8 cellular contexts compared by ENCODE assay signal in genomic region chr11:19240420-19241259, GRCh38. TPM values are rescaled to one million over a fixed set of nuclear protein-coding genes. Genes with fewer than 3 reads are reported as not detected.
DNase-seq lines count a peak whose midpoint lies in the region; ATAC-seq and TF ChIP-seq lines count a peak whose summit lies in the region.

Gene E2F8 (minus strand): TSS chr11:19240945. CDS start chr11:19240121, 824 bp downstream.

- peaks cover 0 to 26% of the 10 kb centered on the region in 2 donors for H3K27me3 ChIP-seq in right lobe of liver

- 2% methylated on average over 17 of the region's 59 CpGs for WGBS in right lobe of liver (ENCODE audit: insufficient coverage, low coverage, low lambda C conversion rate, missing lambda C conversion rate)

- intact Hi-C loops in right lobe of liver (cut with DNase I): no loop called here

- no peaks in the 10 kb centered on the region for H3K36me3 ChIP-seq in right lobe of liver

- H3K4me1 ChIP-seq in right lobe of liver: peaks cover 0 to 26% (median 0%) of the 10 kb centered on the region in 4 donors

- peak within 1 kb of the TSS; percentile 84 for H3K27ac ChIP-seq in C4-2B
- no peak within 1 kb of the TSS for H3K27ac ChIP-seq in right lobe of liver

- ATAC-seq in GM19397 (IDR thresholded peaks at IDR 0.05; ENCODE audit: unreplicated experiment) (peak; percentile 87), HG03565 (IDR thresholded peaks at IDR 0.05; ENCODE audit: unreplicated experiment) (peak; percentile 91), right lobe of liver (peak; percentile 97 to 98 (median 98))

- TF ChIP-seq POLR2A in right lobe of liver (IDR thresholded peaks at IDR 0.05): no peak

- TF ChIP-seq CTCF in C4-2B (conservative IDR thresholded peaks at IDR 0.05) (no peak), right lobe of liver (IDR thresholded peaks at IDR 0.05) (no peak)

- peak within 1 kb of the TSS; percentile 54 to 67 (median 62) for H3K4me3 ChIP-seq in right lobe of liver

- DNase-seq in NCI-H748 treated with DMSO at 0.1 percent for 48 hours (lab: John Stamatoyannopoulos, UW) (peak; percentile 86), dermis microvascular lymphatic vessel endothelial cell (ENCODE audit: low read depth in 2 of 2) (peak; percentile 90 to 96), right lobe of liver (peak; percentile 95 to 97 (median 95))
- peak; percentile 71 for DNase-seq in activated CD4-positive, alpha-beta T cell treated with anti-CD3 and anti-CD28 coated beads, Interleukin-2, amount 50 U/mL, for 1 hour
- DNase-seq in stimulated activated CD4-positive, alpha-beta T cell treated with anti-CD3 and anti-CD28 coated beads, Interleukin-4, amount 100 ng/mL, for 24 hours: peak; percentile 87

- no peaks in the 10 kb centered on the region for H3K9me3 ChIP-seq in right lobe of liver

RNA-seq across cellular contexts. Expression of gene E2F8, which starts in this region (rescaled TPM):
- total RNA-seq in dermis microvascular lymphatic vessel endothelial cell: 0.76 and 0.90 TPM in 2 replicates
- total RNA-seq in right lobe of liver: 1 to 10 TPM in 1 of 6 experiments, under 1 TPM in 4, not detected in 1; 0.19 to 2.0 (median 0.49) TPM

Comparison
In these comparisons a context has a peak if more than half of its experiments do, and no peak if none do; other contexts are left out.
1. Peak in DNase-seq in dermis microvascular lymphatic vessel endothelial cell; RNA of the gene not detected or under 1 TPM.